In genomic region chr1:55420021-55420420, GRCh38 we compare ENCODE assay signal across 25 cellular contexts.
DNase-seq lines count a peak whose midpoint lies in the region; ATAC-seq and TF ChIP-seq lines count a peak whose summit lies in the region.
"Had no signal": no experiment of that assay in that cellular context is flagged by ENCODE, and none has a peak within 500 bp of the region (broad histone marks: within the 10 kb centered on the region; RNA-seq: fewer than 3 reads in every experiment).

No MANE protein-coding gene starts in this region.

- H3K27ac ChIP-seq in SK-N-MC (peak overlapping the region; percentile 34; the same call in 1 of the 2 replicates), vagina (peak overlapping the region; percentile 71)
- H3K27ac ChIP-seq: SJCRH30 had no signal

- TF ChIP-seq CTCF in vagina (IDR thresholded peaks at IDR 0.05): no peak

- H3K36me3 ChIP-seq in SK-N-MC (ENCODE audit: insufficient read depth, low read length) (no peaks in the 10 kb centered on the region), vagina (no peaks in the 10 kb centered on the region)
- H3K36me3 ChIP-seq: SJCRH30 had no signal

- ATAC-seq in HG02852 (IDR thresholded peaks at IDR 0.05; ENCODE audit: unreplicated experiment): no peak
- no peak for ATAC-seq in GM18870 (IDR thresholded peaks at IDR 0.05; ENCODE audit: unreplicated experiment)
- ATAC-seq: A549, GM12878, Right ventricle myocardium inferior had no signal

- no peaks in the 10 kb centered on the region for H3K4me1 ChIP-seq in vagina
- H3K4me1 ChIP-seq: SJCRH30 had no signal

- DNase-seq in NCI-H524 (lab: John Stamatoyannopoulos, UW): peak; percentile 3 to 40
- peak; percentile 12 for DNase-seq in SK-N-MC (ENCODE audit: low read depth, low spot score)
- DNase-seq in fibroblast of peridontal ligament (ENCODE audit: extremely low read depth): peak; percentile 89
- DNase-seq in vagina (ENCODE audit: extremely low spot score in 2 of 2): no peak
- no peak for DNase-seq in GM03348 (ENCODE audit: low spot score)
- DNase-seq: C1 segment of cervical spinal cord; CD4-positive, alpha-beta memory T cell; COR-L47; DMS53; KBM-7; NCI-H1105 treated with DMSO at 0.1 percent for 48 hours; NCI-H2081; NCI-H2171; NCI-H226; NCI-H510A; NCI-H748 treated with DMSO at 0.1 percent for 48 hours; NK-92 treated with Interleukin-12 subunit alpha and Interleukin-12 subunit beta, amount 100 ng/mL, for 24 hours; PC-3; SJCRH30; T-helper 1 cell had no signal

- intact Hi-C loops in vagina (cut with DNase I): no loop called here

- H3K9me3 ChIP-seq in SK-N-MC (ENCODE audit: low read depth, low read length) (no peaks in the 10 kb centered on the region), vagina (no peaks in the 10 kb centered on the region)
- H3K9me3 ChIP-seq: SJCRH30 had no signal

- H3K9ac ChIP-seq in SK-N-MC (ENCODE audit: insufficient read length): no peak overlapping the region

- H3K4me3 ChIP-seq in SK-N-MC (no peak overlapping the region), vagina (no peak overlapping the region)
- H3K4me3 ChIP-seq: A549, GM12878, SJCRH30 had no signal

- no peaks in the 10 kb centered on the region for H3K27me3 ChIP-seq in vagina
- H3K27me3 ChIP-seq: SJCRH30 had no signal

- TF ChIP-seq POLR2A in vagina (IDR thresholded peaks at IDR 0.05): no peak

Comparison
In these comparisons a context has a peak if more than half of its experiments do, and no peak if none do; other contexts are left out.
1. DNase-seq: peak in NCI-H524 (2 of 2), SK-N-MC (single experiment) and fibroblast of peridontal ligament (single experiment); none in vagina (0 of 2) and GM03348 (single experiment).